ENCODE assay signal across 14 cellular contexts in genomic region chr17:14201087-14201486, GRCh38. TPM values are rescaled to one million over a fixed set of nuclear protein-coding genes. Genes with fewer than 3 reads are reported as not detected.
A peak's percentile ranks its signal among the peaks of the same experiment; 100 is the strongest.
DNase-seq lines count a peak whose midpoint lies in the region; ATAC-seq and TF ChIP-seq lines count a peak whose summit lies in the region.
"Had no signal": no experiment of that assay in that cellular context is flagged by ENCODE, and none has a peak within 500 bp of the region (broad histone marks: within the 10 kb centered on the region; RNA-seq: fewer than 3 reads in every experiment).

No MANE protein-coding gene starts in this region.

- H3K9me1 ChIP-seq in IMR-90 (ENCODE audit: insufficient read depth, low read length): peaks cover 11% of the 10 kb centered on the region

- H4K8ac ChIP-seq in IMR-90 (ENCODE audit: low read depth in 2 of 2, low read length in 2 of 2) (no peak overlapping the region), trophoblast cell (ENCODE audit: low read depth, low read length) (no peak overlapping the region)

- H3K9me3 ChIP-seq in A673 (ENCODE audit: low read depth, low read length, poor library complexity, severe bottlenecking) (no peaks in the 10 kb centered on the region), IMR-90 (ENCODE audit: control insufficient read depth, insufficient read depth, low read length) (no peaks in the 10 kb centered on the region), mucosa of descending colon (no peaks in the 10 kb centered on the region), trophoblast cell (ENCODE audit: insufficient read depth, low read depth, low read length) (no peaks in the 10 kb centered on the region)
- H3K9me3 ChIP-seq: body of pancreas, HAP-1 had no signal

- H3K27ac Mint-ChIP-seq in activated naive CD4-positive, alpha-beta T cell treated with anti-CD3 and anti-CD28 coated beads, Interleukin-2, amount 10 ng/mL, durations not matched to agents 7 days and 5 days: peak overlapping the region; percentile 100

- H3K4me3 Mint-ChIP-seq in activated naive CD4-positive, alpha-beta T cell treated with anti-CD3 and anti-CD28 coated beads, Interleukin-2, amount 10 ng/mL, durations not matched to agents 7 days and 5 days: peak overlapping the region; percentile 65

- no peaks in the 10 kb centered on the region for H4K20me1 ChIP-seq in IMR-90 (ENCODE audit: insufficient read depth, low read length)

- H2AK5ac ChIP-seq in IMR-90 (ENCODE audit: low read depth, low read length) (no peak overlapping the region), trophoblast cell (ENCODE audit: low read length) (no peak overlapping the region)

- H2BK120ac ChIP-seq in IMR-90 (ENCODE audit: low read depth, low read length) (no peak overlapping the region), trophoblast cell (ENCODE audit: insufficient read depth, low read length, poor library complexity) (no peak overlapping the region)

- no peak for TF ChIP-seq RAD21 in IMR-90 (IDR thresholded peaks at IDR 0.05; ENCODE audit: low read length)

- H4K5ac ChIP-seq in IMR-90 (ENCODE audit: low read depth, low read length): no peak overlapping the region

- ATAC-seq in IMR-90 (ENCODE audit: low read depth): no peak; the same call in 1 of the 2 replicates
- ATAC-seq in mucosa of descending colon: peak; percentile 43
- no peak for ATAC-seq in GM18517 (IDR thresholded peaks at IDR 0.05; ENCODE audit: unreplicated experiment)
- ATAC-seq: body of pancreas had no signal

- BruUV-seq in A673 (replicated peaks; lab: Mats Ljungman, UMichigan) (no TSS peak), IMR-90 (replicated peaks; lab: Mats Ljungman, UMichigan) (no TSS peak)

- H3K4me2 ChIP-seq in IMR-90 (ENCODE audit: low read depth, low read length) (no peak overlapping the region), trophoblast cell (ENCODE audit: low read length) (no peak overlapping the region)

- peaks cover 99% of the 10 kb centered on the region for H3K4me1 Mint-ChIP-seq in activated naive CD4-positive, alpha-beta T cell treated with anti-CD3 and anti-CD28 coated beads, Interleukin-2, amount 10 ng/mL, durations not matched to agents 7 days and 5 days

- no peak for TF ChIP-seq POLR2A in IMR-90 (IDR thresholded peaks at IDR 0.05; ENCODE audit: low read depth, low read length)

- TF ChIP-seq CTCF in A673 (conservative IDR thresholded peaks at IDR 0.05; ENCODE audit: low read depth, low read length) (no peak), IMR-90 (conservative IDR thresholded peaks at IDR 0.05; ENCODE audit: low read depth, low read length) (no peak), mucosa of descending colon (IDR thresholded peaks at IDR 0.05) (no peak)

- H3K14ac ChIP-seq in IMR-90 (replicated peaks; ENCODE audit: low read depth, low read length) (no peak overlapping the region), trophoblast cell (ENCODE audit: low read length) (no peak overlapping the region)

- H2BK15ac ChIP-seq in IMR-90 (ENCODE audit: low read depth, low read length): no peak overlapping the region

- no peak overlapping the region for H2AK9ac ChIP-seq in IMR-90 (replicated peaks; ENCODE audit: low read depth, low read length, poor library complexity)

- intact Hi-C loops in A673 (cut with micrococcal nuclease; ENCODE audit: unreplicated experiment): no loop called here
- intact Hi-C loops in IMR-90 (cut with micrococcal nuclease): loop anchor here (5.0 kb wide), 1 partner anchor 599 kb away; the partner anchor contains the start of gene HS3ST3A1
- intact Hi-C loops in mucosa of descending colon (cut with DNase I, micrococcal nuclease): no loop called here

- H4K12ac ChIP-seq in trophoblast cell (ENCODE audit: low read depth, low read length): no peak overlapping the region

- H3K27me3 Mint-ChIP-seq in activated naive CD4-positive, alpha-beta T cell treated with anti-CD3 and anti-CD28 coated beads, Interleukin-2, amount 10 ng/mL, durations not matched to agents 7 days and 5 days: no peaks in the 10 kb centered on the region

- dilution Hi-C loops in IMR-90 (cut with HindIII; ENCODE audit: low sequenced_read_pairs, unreplicated experiment): no loop called here

- no peaks in the 10 kb centered on the region for H3K79me2 ChIP-seq in trophoblast cell (ENCODE audit: control insufficient read depth, insufficient read depth, low read length, poor library complexity)

- H3K4me3 ChIP-seq in A673 (ENCODE audit: low read depth, low read length, poor library complexity, severe bottlenecking): no peak overlapping the region
- no peak overlapping the region for H3K4me3 ChIP-seq in IMR-90 (ENCODE audit: insufficient read depth, low read depth, low read length)
- H3K4me3 ChIP-seq in mucosa of descending colon: no peak overlapping the region
- H3K4me3 ChIP-seq in trophoblast cell (ENCODE audit: low read depth, low read length): no peak overlapping the region
- H3K4me3 ChIP-seq: body of pancreas, HAP-1, SK-N-MC had no signal

- no peak overlapping the region for H2AFZ ChIP-seq in IMR-90 (replicated peaks; ENCODE audit: low read length, poor library complexity)
- no peak overlapping the region for H2AFZ ChIP-seq in trophoblast cell (ENCODE audit: insufficient read depth, low read length, poor library complexity)

- no peak overlapping the region for H3K56ac ChIP-seq in IMR-90 (ENCODE audit: extremely low read depth, insufficient read depth, low read length)

- H2BK5ac ChIP-seq in IMR-90 (ENCODE audit: low read depth, low read length, poor library complexity, severe bottlenecking) (no peak overlapping the region), trophoblast cell (ENCODE audit: low read depth, low read length, poor library complexity) (no peak overlapping the region)

- CTCF ChIA-PET in A673 (lab: Charles Lee) (no interaction called here), IMR-90 (lab: Yijun Ruan, JAX) (no interaction called here)
- CTCF ChIA-PET in activated naive CD4-positive, alpha-beta T cell treated with anti-CD3 and anti-CD28 coated beads, Interleukin-2, amount 10 ng/mL, durations not matched to agents 7 days and 5 days (lab: Charles Lee): interaction anchor here (0.9 to 1.0 kb wide), 2 partner anchors 79 to 81 kb away, joined by 3 to 4 read pairs; no protein-coding TSS in a partner anchor

- no peak overlapping the region for H3K27ac ChIP-seq in A673 (ENCODE audit: low read depth, low read length, poor library complexity, severe bottlenecking)
- H3K27ac ChIP-seq in IMR-90 (ENCODE audit: insufficient read depth, low read length): no peak overlapping the region
- H3K27ac ChIP-seq in trophoblast cell (ENCODE audit: low read depth, low read length): no peak overlapping the region
- H3K27ac ChIP-seq: C4-2B, SK-N-MC had no signal

- POLR2A ChIA-PET in A673 (lab: Charles Lee; ENCODE audit: low non-redundant PET): no interaction called here
- POLR2A ChIA-PET in IMR-90 (lab: Charles Lee; ENCODE audit: unreplicated experiment): no interaction called here

- H4K91ac ChIP-seq in IMR-90 (ENCODE audit: insufficient read depth, low read depth, low read length): no peak overlapping the region
- H4K91ac ChIP-seq in trophoblast cell (ENCODE audit: low read depth, low read length): no peak overlapping the region

- H3K9ac ChIP-seq in IMR-90 (ENCODE audit: low read depth, low read length) (no peak overlapping the region), trophoblast cell (ENCODE audit: low read length) (no peak overlapping the region)

- in situ Hi-C loops in IMR-90 (cut with MboI; ENCODE audit: low sequenced_read_pairs): no loop called here

- H3K27me3 ChIP-seq in A673 (replicated peaks; ENCODE audit: insufficient read depth, low read depth, low read length, poor library complexity): no peaks in the 10 kb centered on the region
- H3K27me3 ChIP-seq in IMR-90 (ENCODE audit: control insufficient read depth, insufficient read depth, low read length): no peaks in the 10 kb centered on the region
- no peaks in the 10 kb centered on the region for H3K27me3 ChIP-seq in trophoblast cell (ENCODE audit: insufficient read depth, low read length)
- H3K27me3 ChIP-seq: body of pancreas had no signal

- H2BK12ac ChIP-seq in trophoblast cell (ENCODE audit: low read length): no peak overlapping the region

- no peak overlapping the region for H2BK20ac ChIP-seq in IMR-90 (ENCODE audit: low read depth, low read length)

- H3K23ac ChIP-seq in IMR-90 (ENCODE audit: low read depth, low read length) (no peak overlapping the region), trophoblast cell (ENCODE audit: low read length) (no peak overlapping the region)

- no CpG with 5 or more reads among the region's 2 CpGs for WGBS in IMR-90 (ENCODE audit: extremely low coverage in 2 of 2, insufficient read length in 1 of 2), 2 experiments
- WGBS in trophoblast cell (ENCODE audit: extremely low coverage, insufficient coverage, insufficient read length): no CpG with 5 or more reads among the region's 2 CpGs

- no peaks in the 10 kb centered on the region; a peak in 1 of 4 replicates for H3K79me1 ChIP-seq in IMR-90 (ENCODE audit: low read depth in 1 of 2, low read length in 2 of 2)
- H3K79me1 ChIP-seq in trophoblast cell (ENCODE audit: low read length): no peaks in the 10 kb centered on the region

- H3K36me3 ChIP-seq in A673 (ENCODE audit: insufficient read depth, low read length, poor library complexity, severe bottlenecking) (no peaks in the 10 kb centered on the region), IMR-90 (ENCODE audit: control insufficient read depth, insufficient read depth, low read length) (peaks cover 3% of the 10 kb centered on the region; the same call in 1 of the 2 replicates), mucosa of descending colon (ENCODE audit: low read depth) (no peaks in the 10 kb centered on the region), trophoblast cell (ENCODE audit: control insufficient read depth in 1 of 2, insufficient read depth in 2 of 2, low read length in 2 of 2) (no peaks in the 10 kb centered on the region)
- H3K36me3 ChIP-seq: HAP-1 had no signal

- peaks cover 13% of the 10 kb centered on the region for H3K4me1 ChIP-seq in A673 (ENCODE audit: insufficient read depth, low read length, poor library complexity, severe bottlenecking)
- H3K4me1 ChIP-seq in IMR-90 (ENCODE audit: control insufficient read depth, insufficient read depth, low read length): no peaks in the 10 kb centered on the region
- H3K4me1 ChIP-seq in mucosa of descending colon (ENCODE audit: low read depth): peaks cover 19% of the 10 kb centered on the region
- no peaks in the 10 kb centered on the region for H3K4me1 ChIP-seq in trophoblast cell (ENCODE audit: control insufficient read depth in 1 of 2, insufficient read depth in 2 of 2, low read length in 2 of 2)
- H3K4me1 ChIP-seq: HAP-1 had no signal

- H3K4ac ChIP-seq in IMR-90 (ENCODE audit: low read depth, low read length): no peak overlapping the region
- H3K4ac ChIP-seq in trophoblast cell (ENCODE audit: low read depth, low read length): no peak overlapping the region

- H3K9me3 Mint-ChIP-seq in activated naive CD4-positive, alpha-beta T cell treated with anti-CD3 and anti-CD28 coated beads, Interleukin-2, amount 10 ng/mL, durations not matched to agents 7 days and 5 days: no peaks in the 10 kb centered on the region

- peaks cover 42% of the 10 kb centered on the region for H3K36me3 Mint-ChIP-seq in activated naive CD4-positive, alpha-beta T cell treated with anti-CD3 and anti-CD28 coated beads, Interleukin-2, amount 10 ng/mL, durations not matched to agents 7 days and 5 days

- H3K18ac ChIP-seq in IMR-90 (ENCODE audit: low read depth, low read length) (no peak overlapping the region), trophoblast cell (ENCODE audit: low read length) (no peak overlapping the region)

- peak; percentile 31 for DNase-seq in A673 (ENCODE audit: low spot score)
- DNase-seq in IMR-90: peak; percentile 8
- DNase-seq in activated naive CD4-positive, alpha-beta T cell treated with anti-CD3 and anti-CD28 coated beads, Interleukin-2, amount 10 ng/mL, durations not matched to agents 7 days and 5 days: peak; percentile 74
- DNase-seq in mucosa of descending colon: peak in 1 of 3 donors; percentile 45
- DNase-seq in trophoblast cell: no peak
- no peak for DNase-seq in HCEC 1CT
- no peak for DNase-seq in NCI-H345 treated with DMSO at 0.1 percent for 48 hours (lab: John Stamatoyannopoulos, UW; ENCODE audit: unreplicated experiment)
- DNase-seq: NCI-H2171 had no signal

RNA-seq across cellular contexts. Expression of gene CDRT15, which starts 35.6 kb away (rescaled TPM):
- not detected in 2 replicates for total RNA-seq in A673 (2021)
- total RNA-seq in IMR-90 (2012; rRNA removed): not detected in 2 replicates
- polyA plus RNA-seq in IMR-90 (2012; rRNA removed): not detected in 2 replicates
- not detected in 2 replicates for polyA plus RNA-seq in IMR-90 (2012; cell fraction: cytosol; rRNA removed)
- polyA plus RNA-seq in IMR-90 (2012; cell fraction: nucleus; rRNA removed; ENCODE audit: low replicate concordance): not detected in 2 replicates
- total RNA-seq in mucosa of descending colon: not detected
- polyA plus RNA-seq in trophoblast cell (2013): not detected in 2 replicates
- total RNA-seq: body of pancreas, mucosa of gallbladder had no signal

Comparison
In these comparisons a context has a peak if more than half of its experiments do, and no peak if none do; other contexts are left out.
1. DNase-seq: peak in A673 (single experiment), IMR-90 (single experiment) and activated naive CD4-positive, alpha-beta T cell treated with anti-CD3 and anti-CD28 coated beads, Interleukin-2, amount 10 ng/mL, durations not matched to agents 7 days and 5 days (single experiment); none in trophoblast cell (0 of 2), HCEC 1CT (single experiment) and NCI-H345 treated with DMSO at 0.1 percent for 48 hours (single experiment).